ENCODE assay signal across 1 cellular context in the genomic region with DNA sequence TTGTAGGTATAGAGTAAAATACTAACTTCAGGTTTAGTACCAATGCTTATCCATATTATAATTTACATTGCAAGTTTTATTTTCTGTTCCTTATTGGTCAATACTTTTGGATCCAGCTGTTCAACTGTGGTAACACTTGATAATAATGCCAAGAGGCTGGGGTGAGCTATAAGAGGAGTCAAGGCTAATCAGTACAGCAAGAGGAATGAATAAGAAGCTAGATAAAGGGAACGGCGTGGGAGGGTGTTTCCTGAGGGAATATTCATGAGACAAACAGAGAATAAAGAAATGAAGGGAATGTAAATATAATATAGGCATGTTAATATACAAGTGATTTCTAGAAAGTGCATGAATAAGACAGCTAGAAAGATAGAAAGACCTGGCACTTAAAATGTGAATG.
A peak's percentile ranks its signal among the peaks of the same experiment; 100 is the strongest.
TF ChIP-seq lines count a peak whose summit lies in the region.

No MANE protein-coding gene starts in this region.

TF ChIP-seq in K562, 482 proteins besides CTCF, POLR2A, EP300 and RAD21 (continues in another document):
- TF ChIP-seq NCOR1 (IDR thresholded peaks at IDR 0.05) (peak; percentile 37; the same call in 1 of the 2 replicates), MEF2A (IDR thresholded peaks at IDR 0.05; ENCODE audit: control insufficient read depth, low read depth, low read length) (no peak), ZNF77 (CRISPR knock-in tag; IDR thresholded peaks at IDR 0.05) (no peak), CHD2 (IDR thresholded peaks at IDR 0.05; ENCODE audit: low read depth, low read length) (no peak), ZNF311 (CRISPR knock-in tag; IDR thresholded peaks at IDR 0.05) (no peak), PCBP1 (IDR thresholded peaks at IDR 0.05; ENCODE audit: low read depth, low read length, poor library complexity, severe bottlenecking) (no peak), SMARCA4 (IDR thresholded peaks at IDR 0.05) (no peak), ZNF146 (CRISPR knock-in tag; IDR thresholded peaks at IDR 0.05; ENCODE audit: unreplicated experiment) (no peak), DNMT1 (IDR thresholded peaks at IDR 0.05) (no peak), IRF2 (CRISPR knock-in tag; IDR thresholded peaks at IDR 0.05) (no peak), NFE2 (IDR thresholded peaks at IDR 0.05; ENCODE audit: low read depth) (no peak), TAL1 (IDR thresholded peaks at IDR 0.05) (peak; percentile 32; the same call in 1 of the 2 replicates), C11orf30 (IDR thresholded peaks at IDR 0.05; ENCODE audit: low read depth) (no peak), NCOA4 (IDR thresholded peaks at IDR 0.05; ENCODE audit: partially characterized antibody) (no peak), PHTF2 (CRISPR knock-in tag; IDR thresholded peaks at IDR 0.05) (no peak), CBFA2T2 (conservative IDR thresholded peaks at IDR 0.05) (peak; percentile 74), GATAD2A (IDR thresholded peaks at IDR 0.05) (peak; percentile 25; the same call in 1 of the 2 replicates), NFIX (CRISPR knock-in tag; IDR thresholded peaks at IDR 0.05; ENCODE audit: low read depth) (no peak), DACH1 (IDR thresholded peaks at IDR 0.05; ENCODE audit: partially characterized antibody) (peak; percentile 40), TCF3 (CRISPR knock-in tag; IDR thresholded peaks at IDR 0.05) (peak; percentile 53), SIN3A (IDR thresholded peaks at IDR 0.05; ENCODE audit: borderline replicate concordance in 2 of 2, control insufficient read depth in 1 of 2, low read depth in 2 of 2, low read length in 2 of 2) (no peak), NCOA1 (IDR thresholded peaks at IDR 0.05; ENCODE audit: low read depth) (no peak), ETS2 (tag; IDR thresholded peaks at IDR 0.05; ENCODE audit: borderline replicate concordance, poor library complexity, severe bottlenecking) (no peak), NBN (IDR thresholded peaks at IDR 0.05; ENCODE audit: low read depth) (no peak), SREBF1 (IDR thresholded peaks at IDR 0.05; ENCODE audit: borderline replicate concordance, low read depth, low read length) (no peak), ZNF707 (CRISPR knock-in tag; conservative IDR thresholded peaks at IDR 0.05) (no peak), MIER1 (IDR thresholded peaks at IDR 0.05; ENCODE audit: low read depth) (no peak), GATAD2B (IDR thresholded peaks at IDR 0.05; ENCODE audit: borderline replicate concordance) (no peak), CBX5 (IDR thresholded peaks at IDR 0.05; ENCODE audit: borderline replicate concordance, low read depth) (no peak), ZNF444 (CRISPR knock-in tag; IDR thresholded peaks at IDR 0.05) (no peak), CBX3 (IDR thresholded peaks at IDR 0.05; ENCODE audit: borderline replicate concordance in 1 of 2, low read length in 2 of 2) (no peak), PML (IDR thresholded peaks at IDR 0.05; ENCODE audit: low read length) (no peak)
- TF ChIP-seq, protein P1, sequence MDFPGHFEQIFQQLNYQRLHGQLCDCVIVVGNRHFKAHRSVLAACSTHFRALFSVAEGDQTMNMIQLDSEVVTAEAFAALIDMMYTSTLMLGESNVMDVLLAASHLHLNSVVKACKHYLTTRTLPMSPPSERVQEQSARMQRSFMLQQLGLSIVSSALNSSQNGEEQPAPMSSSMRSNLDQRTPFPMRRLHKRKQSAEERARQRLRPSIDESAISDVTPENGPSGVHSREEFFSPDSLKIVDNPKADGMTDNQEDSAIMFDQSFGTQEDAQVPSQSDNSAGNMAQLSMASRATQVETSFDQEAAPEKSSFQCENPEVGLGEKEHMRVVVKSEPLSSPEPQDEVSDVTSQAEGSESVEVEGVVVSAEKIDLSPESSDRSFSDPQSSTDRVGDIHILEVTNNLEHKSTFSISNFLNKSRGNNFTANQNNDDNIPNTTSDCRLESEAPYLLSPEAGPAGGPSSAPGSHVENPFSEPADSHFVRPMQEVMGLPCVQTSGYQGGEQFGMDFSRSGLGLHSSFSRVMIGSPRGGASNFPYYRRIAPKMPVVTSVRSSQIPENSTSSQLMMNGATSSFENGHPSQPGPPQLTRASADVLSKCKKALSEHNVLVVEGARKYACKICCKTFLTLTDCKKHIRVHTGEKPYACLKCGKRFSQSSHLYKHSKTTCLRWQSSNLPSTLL (IDR thresholded peaks at IDR 0.05): no peak
- TF ChIP-seq, protein P2, sequence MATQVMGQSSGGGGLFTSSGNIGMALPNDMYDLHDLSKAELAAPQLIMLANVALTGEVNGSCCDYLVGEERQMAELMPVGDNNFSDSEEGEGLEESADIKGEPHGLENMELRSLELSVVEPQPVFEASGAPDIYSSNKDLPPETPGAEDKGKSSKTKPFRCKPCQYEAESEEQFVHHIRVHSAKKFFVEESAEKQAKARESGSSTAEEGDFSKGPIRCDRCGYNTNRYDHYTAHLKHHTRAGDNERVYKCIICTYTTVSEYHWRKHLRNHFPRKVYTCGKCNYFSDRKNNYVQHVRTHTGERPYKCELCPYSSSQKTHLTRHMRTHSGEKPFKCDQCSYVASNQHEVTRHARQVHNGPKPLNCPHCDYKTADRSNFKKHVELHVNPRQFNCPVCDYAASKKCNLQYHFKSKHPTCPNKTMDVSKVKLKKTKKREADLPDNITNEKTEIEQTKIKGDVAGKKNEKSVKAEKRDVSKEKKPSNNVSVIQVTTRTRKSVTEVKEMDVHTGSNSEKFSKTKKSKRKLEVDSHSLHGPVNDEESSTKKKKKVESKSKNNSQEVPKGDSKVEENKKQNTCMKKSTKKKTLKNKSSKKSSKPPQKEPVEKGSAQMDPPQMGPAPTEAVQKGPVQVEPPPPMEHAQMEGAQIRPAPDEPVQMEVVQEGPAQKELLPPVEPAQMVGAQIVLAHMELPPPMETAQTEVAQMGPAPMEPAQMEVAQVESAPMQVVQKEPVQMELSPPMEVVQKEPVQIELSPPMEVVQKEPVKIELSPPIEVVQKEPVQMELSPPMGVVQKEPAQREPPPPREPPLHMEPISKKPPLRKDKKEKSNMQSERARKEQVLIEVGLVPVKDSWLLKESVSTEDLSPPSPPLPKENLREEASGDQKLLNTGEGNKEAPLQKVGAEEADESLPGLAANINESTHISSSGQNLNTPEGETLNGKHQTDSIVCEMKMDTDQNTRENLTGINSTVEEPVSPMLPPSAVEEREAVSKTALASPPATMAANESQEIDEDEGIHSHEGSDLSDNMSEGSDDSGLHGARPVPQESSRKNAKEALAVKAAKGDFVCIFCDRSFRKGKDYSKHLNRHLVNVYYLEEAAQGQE (CRISPR knock-in tag; IDR thresholded peaks at IDR 0.05; ENCODE audit: low read depth): no peak
- TF ChIP-seq, protein P3, sequence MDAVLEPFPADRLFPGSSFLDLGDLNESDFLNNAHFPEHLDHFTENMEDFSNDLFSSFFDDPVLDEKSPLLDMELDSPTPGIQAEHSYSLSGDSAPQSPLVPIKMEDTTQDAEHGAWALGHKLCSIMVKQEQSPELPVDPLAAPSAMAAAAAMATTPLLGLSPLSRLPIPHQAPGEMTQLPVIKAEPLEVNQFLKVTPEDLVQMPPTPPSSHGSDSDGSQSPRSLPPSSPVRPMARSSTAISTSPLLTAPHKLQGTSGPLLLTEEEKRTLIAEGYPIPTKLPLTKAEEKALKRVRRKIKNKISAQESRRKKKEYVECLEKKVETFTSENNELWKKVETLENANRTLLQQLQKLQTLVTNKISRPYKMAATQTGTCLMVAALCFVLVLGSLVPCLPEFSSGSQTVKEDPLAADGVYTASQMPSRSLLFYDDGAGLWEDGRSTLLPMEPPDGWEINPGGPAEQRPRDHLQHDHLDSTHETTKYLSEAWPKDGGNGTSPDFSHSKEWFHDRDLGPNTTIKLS (IDR thresholded peaks at IDR 0.05; ENCODE audit: borderline replicate concordance, low read depth): no peak
- TF ChIP-seq, protein P4, sequence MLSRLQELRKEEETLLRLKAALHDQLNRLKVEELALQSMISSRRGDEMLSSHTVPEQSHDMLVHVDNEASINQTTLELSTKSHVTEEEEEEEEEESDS (CRISPR knock-in tag; IDR thresholded peaks at IDR 0.05): no peak
- TF ChIP-seq, protein P5, sequence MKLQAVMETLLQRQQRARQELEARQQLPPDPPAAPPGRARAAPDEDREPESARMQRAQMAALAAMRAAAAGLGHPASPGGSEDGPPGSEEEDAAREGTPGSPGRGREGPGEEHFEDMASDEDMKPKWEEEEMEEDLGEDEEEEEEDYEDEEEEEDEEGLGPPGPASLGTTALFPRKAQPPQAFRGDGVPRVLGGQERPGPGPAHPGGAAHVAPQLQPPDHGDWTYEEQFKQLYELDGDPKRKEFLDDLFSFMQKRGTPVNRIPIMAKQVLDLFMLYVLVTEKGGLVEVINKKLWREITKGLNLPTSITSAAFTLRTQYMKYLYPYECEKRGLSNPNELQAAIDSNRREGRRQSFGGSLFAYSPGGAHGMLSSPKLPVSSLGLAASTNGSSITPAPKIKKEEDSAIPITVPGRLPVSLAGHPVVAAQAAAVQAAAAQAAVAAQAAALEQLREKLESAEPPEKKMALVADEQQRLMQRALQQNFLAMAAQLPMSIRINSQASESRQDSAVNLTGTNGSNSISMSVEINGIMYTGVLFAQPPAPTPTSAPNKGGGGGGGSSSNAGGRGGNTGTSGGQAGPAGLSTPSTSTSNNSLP (IDR thresholded peaks at IDR 0.05; ENCODE audit: borderline replicate concordance, low read depth, low read length): peak; percentile 34; the same call in 1 of the 2 replicates
- TF ChIP-seq, protein P6, sequence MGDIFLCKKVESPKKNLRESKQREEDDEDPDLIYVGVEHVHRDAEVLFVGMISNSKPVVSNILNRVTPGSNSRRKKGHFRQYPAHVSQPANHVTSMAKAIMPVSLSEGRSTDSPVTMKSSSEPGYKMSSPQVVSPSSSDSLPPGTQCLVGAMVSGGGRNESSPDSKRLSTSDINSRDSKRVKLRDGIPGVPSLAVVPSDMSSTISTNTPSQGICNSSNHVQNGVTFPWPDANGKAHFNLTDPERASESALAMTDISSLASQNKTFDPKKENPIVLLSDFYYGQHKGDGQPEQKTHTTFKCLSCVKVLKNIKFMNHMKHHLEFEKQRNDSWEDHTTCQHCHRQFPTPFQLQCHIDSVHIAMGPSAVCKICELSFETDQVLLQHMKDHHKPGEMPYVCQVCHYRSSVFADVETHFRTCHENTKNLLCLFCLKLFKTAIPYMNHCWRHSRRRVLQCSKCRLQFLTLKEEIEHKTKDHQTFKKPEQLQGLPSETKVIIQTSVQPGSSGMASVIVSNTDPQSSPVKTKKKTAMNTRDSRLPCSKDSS (IDR thresholded peaks at IDR 0.05; ENCODE audit: low read depth, partially characterized antibody): no peak
- TF ChIP-seq, protein P7, sequence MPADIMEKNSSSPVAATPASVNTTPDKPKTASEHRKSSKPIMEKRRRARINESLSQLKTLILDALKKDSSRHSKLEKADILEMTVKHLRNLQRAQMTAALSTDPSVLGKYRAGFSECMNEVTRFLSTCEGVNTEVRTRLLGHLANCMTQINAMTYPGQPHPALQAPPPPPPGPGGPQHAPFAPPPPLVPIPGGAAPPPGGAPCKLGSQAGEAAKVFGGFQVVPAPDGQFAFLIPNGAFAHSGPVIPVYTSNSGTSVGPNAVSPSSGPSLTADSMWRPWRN (IDR thresholded peaks at IDR 0.05; ENCODE audit: low read depth): no peak
- TF ChIP-seq, protein P8, sequence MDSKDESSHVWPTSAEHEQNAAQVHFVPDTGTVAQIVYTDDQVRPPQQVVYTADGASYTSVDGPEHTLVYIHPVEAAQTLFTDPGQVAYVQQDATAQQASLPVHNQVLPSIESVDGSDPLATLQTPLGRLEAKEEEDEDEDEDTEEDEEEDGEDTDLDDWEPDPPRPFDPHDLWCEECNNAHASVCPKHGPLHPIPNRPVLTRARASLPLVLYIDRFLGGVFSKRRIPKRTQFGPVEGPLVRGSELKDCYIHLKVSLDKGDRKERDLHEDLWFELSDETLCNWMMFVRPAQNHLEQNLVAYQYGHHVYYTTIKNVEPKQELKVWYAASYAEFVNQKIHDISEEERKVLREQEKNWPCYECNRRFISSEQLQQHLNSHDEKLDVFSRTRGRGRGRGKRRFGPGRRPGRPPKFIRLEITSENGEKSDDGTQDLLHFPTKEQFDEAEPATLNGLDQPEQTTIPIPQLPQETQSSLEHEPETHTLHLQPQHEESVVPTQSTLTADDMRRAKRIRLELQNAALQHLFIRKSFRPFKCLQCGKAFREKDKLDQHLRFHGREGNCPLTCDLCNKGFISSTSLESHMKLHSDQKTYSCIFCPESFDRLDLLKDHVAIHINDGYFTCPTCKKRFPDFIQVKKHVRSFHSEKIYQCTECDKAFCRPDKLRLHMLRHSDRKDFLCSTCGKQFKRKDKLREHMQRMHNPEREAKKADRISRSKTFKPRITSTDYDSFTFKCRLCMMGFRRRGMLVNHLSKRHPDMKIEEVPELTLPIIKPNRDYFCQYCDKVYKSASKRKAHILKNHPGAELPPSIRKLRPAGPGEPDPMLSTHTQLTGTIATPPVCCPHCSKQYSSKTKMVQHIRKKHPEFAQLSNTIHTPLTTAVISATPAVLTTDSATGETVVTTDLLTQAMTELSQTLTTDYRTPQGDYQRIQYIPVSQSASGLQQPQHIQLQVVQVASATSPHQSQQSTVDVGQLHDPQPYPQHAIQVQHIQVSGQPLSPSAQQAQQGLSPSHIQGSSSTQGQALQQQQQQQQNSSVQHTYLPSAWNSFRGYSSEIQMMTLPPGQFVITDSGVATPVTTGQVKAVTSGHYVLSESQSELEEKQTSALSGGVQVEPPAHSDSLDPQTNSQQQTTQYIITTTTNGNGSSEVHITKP (IDR thresholded peaks at IDR 0.05; ENCODE audit: partially characterized antibody): no peak
- TF ChIP-seq, protein P9, sequence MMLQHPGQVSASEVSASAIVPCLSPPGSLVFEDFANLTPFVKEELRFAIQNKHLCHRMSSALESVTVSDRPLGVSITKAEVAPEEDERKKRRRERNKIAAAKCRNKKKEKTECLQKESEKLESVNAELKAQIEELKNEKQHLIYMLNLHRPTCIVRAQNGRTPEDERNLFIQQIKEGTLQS (IDR thresholded peaks at IDR 0.05): no peak
- TF ChIP-seq, protein P9 (CRISPR knock-in tag; conservative IDR thresholded peaks at IDR 0.05): no peak
- TF ChIP-seq, protein P10, sequence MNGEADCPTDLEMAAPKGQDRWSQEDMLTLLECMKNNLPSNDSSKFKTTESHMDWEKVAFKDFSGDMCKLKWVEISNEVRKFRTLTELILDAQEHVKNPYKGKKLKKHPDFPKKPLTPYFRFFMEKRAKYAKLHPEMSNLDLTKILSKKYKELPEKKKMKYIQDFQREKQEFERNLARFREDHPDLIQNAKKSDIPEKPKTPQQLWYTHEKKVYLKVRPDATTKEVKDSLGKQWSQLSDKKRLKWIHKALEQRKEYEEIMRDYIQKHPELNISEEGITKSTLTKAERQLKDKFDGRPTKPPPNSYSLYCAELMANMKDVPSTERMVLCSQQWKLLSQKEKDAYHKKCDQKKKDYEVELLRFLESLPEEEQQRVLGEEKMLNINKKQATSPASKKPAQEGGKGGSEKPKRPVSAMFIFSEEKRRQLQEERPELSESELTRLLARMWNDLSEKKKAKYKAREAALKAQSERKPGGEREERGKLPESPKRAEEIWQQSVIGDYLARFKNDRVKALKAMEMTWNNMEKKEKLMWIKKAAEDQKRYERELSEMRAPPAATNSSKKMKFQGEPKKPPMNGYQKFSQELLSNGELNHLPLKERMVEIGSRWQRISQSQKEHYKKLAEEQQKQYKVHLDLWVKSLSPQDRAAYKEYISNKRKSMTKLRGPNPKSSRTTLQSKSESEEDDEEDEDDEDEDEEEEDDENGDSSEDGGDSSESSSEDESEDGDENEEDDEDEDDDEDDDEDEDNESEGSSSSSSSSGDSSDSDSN (IDR thresholded peaks at IDR 0.05; ENCODE audit: borderline replicate concordance in 1 of 2, low read depth in 2 of 2, low read length in 2 of 2): no peak
